ENCODE assay signal across 8 cellular contexts in genomic region chr6:80004199-80005072, GRCh38. TPM values are rescaled to one million over a fixed set of nuclear protein-coding genes. Genes with fewer than 3 reads are reported as not detected.
DNase-seq lines count a peak whose midpoint lies in the region; ATAC-seq and TF ChIP-seq lines count a peak whose summit lies in the region.

Gene TTK (plus strand): TSS chr6:80004649. CDS start chr6:80005844, 1,195 bp downstream.

- H3K27me3 Mint-ChIP-seq in activated naive CD4-positive, alpha-beta T cell treated with anti-CD3 and anti-CD28 coated beads for 36 hours (ENCODE audit: low read depth) = peaks cover 1% of the 10 kb centered on the region

- peak; percentile 40 to 62 for TF ChIP-seq POLR2A in gastroesophageal sphincter (IDR thresholded peaks at IDR 0.05)

- H3K27me3 ChIP-seq in gastroesophageal sphincter (no peaks in the 10 kb centered on the region), neutrophil (no peaks in the 10 kb centered on the region)

- H3K4me3 ChIP-seq in HFF-Myc (replicated peaks; ENCODE audit: low read depth, low read length) (peak within 1 kb of the TSS; percentile 86), gastroesophageal sphincter (peak within 1 kb of the TSS; percentile 42 to 60), neutrophil (ENCODE audit: low read depth in 1 of 2, low read length in 1 of 2) (peak within 1 kb of the TSS; percentile 82 to 83)

- CTCF ChIA-PET in activated naive CD4-positive, alpha-beta T cell treated with anti-CD3 and anti-CD28 coated beads for 36 hours (lab: Charles Lee) = interaction anchor here (1.0 to 1.6 kb wide), 3 partner anchors 55 to 1749 kb away, joined by 3 to 8 read pairs (median 4); no protein-coding TSS in a partner anchor

- TF ChIP-seq CTCF in HFF-Myc (IDR thresholded peaks at IDR 0.05; ENCODE audit: low read depth, low read length, missing control alignments) (no peak), gastroesophageal sphincter (IDR thresholded peaks at IDR 0.05) (no peak), neutrophil (IDR thresholded peaks at IDR 0.05) (no peak)

- H3K36me3 Mint-ChIP-seq in activated naive CD4-positive, alpha-beta T cell treated with anti-CD3 and anti-CD28 coated beads for 36 hours (ENCODE audit: low read depth) = peaks cover 10% of the 10 kb centered on the region

- WGBS in gastroesophageal sphincter (ENCODE audit: low coverage in 1 of 2), 2 donors = 0% methylated on average over 15 to 24 of the region's 54 CpGs

- peaks cover 16% of the 10 kb centered on the region for H3K4me1 Mint-ChIP-seq in activated naive CD4-positive, alpha-beta T cell treated with anti-CD3 and anti-CD28 coated beads for 36 hours (ENCODE audit: low read depth)

- H3K36me3 ChIP-seq in gastroesophageal sphincter (no peaks in the 10 kb centered on the region), neutrophil (peaks cover 5% of the 10 kb centered on the region)

- TF ChIP-seq EP300 in gastroesophageal sphincter (IDR thresholded peaks at IDR 0.05) = no peak

- peak within 1 kb of the TSS; percentile 59 to 92 (median 86) for H3K27ac ChIP-seq in gastroesophageal sphincter
- H3K27ac ChIP-seq in neutrophil = peak within 1 kb of the TSS; percentile 83

- H3K4me3 Mint-ChIP-seq in activated naive CD4-positive, alpha-beta T cell treated with anti-CD3 and anti-CD28 coated beads for 36 hours = peak within 1 kb of the TSS; percentile 95

- peak; percentile 87 for DNase-seq in GF-D8 (lab: John Stamatoyannopoulos, UW)
- peak; percentile 82 for DNase-seq in HFF-Myc (ENCODE audit: extremely low read depth, low read depth)
- peak; percentile 97 for DNase-seq in NAMALWA (ENCODE audit: low spot score)
- DNase-seq in SK-N-DZ (ENCODE audit: low spot score) = peak; percentile 95
- DNase-seq in activated naive CD4-positive, alpha-beta T cell treated with anti-CD3 and anti-CD28 coated beads for 36 hours = peak; percentile 93
- DNase-seq in superior temporal gyrus (ENCODE audit: extremely low spot score) = peak; percentile 93

- intact Hi-C loops in activated naive CD4-positive, alpha-beta T cell treated with anti-CD3 and anti-CD28 coated beads for 36 hours (cut with micrococcal nuclease) = loop anchor here (1.0 to 10.0 kb wide), 9 partner anchors 57 to 1748 kb away; partner anchors contain the start of genes BCKDHB, ELOVL4, HMGN3 and PHIP

- no peaks in the 10 kb centered on the region for H3K9me3 ChIP-seq in gastroesophageal sphincter
- H3K9me3 ChIP-seq in neutrophil = no peaks in the 10 kb centered on the region

- peak within 1 kb of the TSS; percentile 89 for H3K27ac Mint-ChIP-seq in activated naive CD4-positive, alpha-beta T cell treated with anti-CD3 and anti-CD28 coated beads for 36 hours

- H3K4me1 ChIP-seq in gastroesophageal sphincter = peaks cover 0 to 15% (median 5%) of the 10 kb centered on the region in 3 donors
- peaks cover 17 to 18% of the 10 kb centered on the region in 2 experiments for H3K4me1 ChIP-seq in neutrophil (ENCODE audit: control insufficient read depth in 1 of 2, insufficient read depth in 1 of 2, low read depth in 1 of 2, low read length in 1 of 2)

- ATAC-seq in gastroesophageal sphincter = peak; percentile 100

- no peaks in the 10 kb centered on the region for H3K9me3 Mint-ChIP-seq in activated naive CD4-positive, alpha-beta T cell treated with anti-CD3 and anti-CD28 coated beads for 36 hours

RNA-seq across cellular contexts. Expression of gene TTK, which starts in this region (rescaled TPM):
- polyA plus RNA-seq in SK-N-DZ (2014; cell fraction: cytosol; rRNA removed) = 82.8 and 104 TPM in 2 replicates
- polyA plus RNA-seq in SK-N-DZ (2014; cell fraction: nucleus; rRNA removed) = 83.3 and 84.8 TPM in 2 replicates
- 10 to 100 TPM; 45.9 to 51.1 TPM for total RNA-seq in activated naive CD4-positive, alpha-beta T cell treated with anti-CD3 and anti-CD28 coated beads for 36 hours
- under 1 TPM in 3 of 4 donors, not detected in 1; 0.19 to 0.32 (median 0.27) TPM for total RNA-seq in gastroesophageal sphincter

Comparison
In these comparisons a context has a peak if more than half of its experiments do, and no peak if none do; other contexts are left out.
1. Peak in every context shown above with its lines: DNase-seq, ATAC-seq, H3K4me3 ChIP-seq and H3K27ac ChIP-seq.
2. RNA of gene TTK (total RNA-seq): 45.9 to 51.1 TPM in activated naive CD4-positive, alpha-beta T cell treated with anti-CD3 and anti-CD28 coated beads for 36 hours; 0.19 to 0.32 TPM in gastroesophageal sphincter; every median in the first group is over 10 times any median in the second.
3. Peak in ATAC-seq, H3K4me3 ChIP-seq and H3K27ac ChIP-seq in gastroesophageal sphincter; RNA of the gene not detected or under 1 TPM.